In the genomic region with DNA sequence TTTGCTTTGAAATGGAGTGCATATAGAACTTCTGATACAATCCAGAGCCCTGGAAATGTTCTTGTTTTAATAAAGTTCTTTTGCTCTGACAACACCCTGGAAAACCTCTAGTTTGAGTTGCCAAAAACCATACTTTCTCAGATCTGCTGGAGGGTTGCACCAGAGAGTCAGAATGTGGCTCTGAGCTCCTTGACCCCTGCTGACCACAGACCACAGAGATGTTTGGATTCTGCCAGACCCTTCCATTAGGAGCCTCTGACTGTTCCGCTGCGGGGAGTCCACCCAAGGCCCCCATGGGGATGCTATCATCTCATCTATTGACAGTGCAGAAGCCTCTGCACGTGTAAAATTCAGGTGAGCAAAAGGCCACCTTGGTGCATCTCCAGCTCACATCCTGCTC, we compare ENCODE assay signal across 15 cellular contexts.
DNase-seq lines count a peak whose midpoint lies in the region; ATAC-seq lines count a peak whose summit lies in the region.
"Had no signal": no experiment of that assay in that cellular context is flagged by ENCODE, and none has a peak within 500 bp of the region (broad histone marks: within the 10 kb centered on the region; RNA-seq: fewer than 3 reads in every experiment).

No MANE protein-coding gene starts in this region.

- DNase-seq in RPMI7951 (ENCODE audit: low read depth) (peak; percentile 32), astrocyte of the hippocampus (ENCODE audit: low read depth, low spot score) (peak; percentile 80), islet precursor cell (peak; percentile 75), HUDEP-2 (lab: John Stamatoyannopoulos, UW; ENCODE audit: unreplicated experiment in 76 of 76) (no peak)
- DNase-seq: BE2C; CD4-positive, alpha-beta memory T cell; DMS153; DMS79 treated with DMSO at 0.1 percent for 48 hours; GDM1; GM23248 had no signal

- no peak for ATAC-seq in GM21723 (IDR thresholded peaks at IDR 0.05; ENCODE audit: unreplicated experiment)
- ATAC-seq in HG02973 (IDR thresholded peaks at IDR 0.05; ENCODE audit: unreplicated experiment), result no peak
- ATAC-seq in GM19324 (IDR thresholded peaks at IDR 0.05; ENCODE audit: low FRiP score, unreplicated experiment), result no peak
- ATAC-seq: A549, HCT116 had no signal

Comparison
In these comparisons a context has a peak if more than half of its experiments do, and no peak if none do; other contexts are left out.
1. DNase-seq: peak in RPMI7951 (single experiment), astrocyte of the hippocampus (single experiment) and islet precursor cell (single experiment); none in HUDEP-2 (0 of 76).